14 cellular contexts compared by ENCODE assay signal in the genomic region with DNA sequence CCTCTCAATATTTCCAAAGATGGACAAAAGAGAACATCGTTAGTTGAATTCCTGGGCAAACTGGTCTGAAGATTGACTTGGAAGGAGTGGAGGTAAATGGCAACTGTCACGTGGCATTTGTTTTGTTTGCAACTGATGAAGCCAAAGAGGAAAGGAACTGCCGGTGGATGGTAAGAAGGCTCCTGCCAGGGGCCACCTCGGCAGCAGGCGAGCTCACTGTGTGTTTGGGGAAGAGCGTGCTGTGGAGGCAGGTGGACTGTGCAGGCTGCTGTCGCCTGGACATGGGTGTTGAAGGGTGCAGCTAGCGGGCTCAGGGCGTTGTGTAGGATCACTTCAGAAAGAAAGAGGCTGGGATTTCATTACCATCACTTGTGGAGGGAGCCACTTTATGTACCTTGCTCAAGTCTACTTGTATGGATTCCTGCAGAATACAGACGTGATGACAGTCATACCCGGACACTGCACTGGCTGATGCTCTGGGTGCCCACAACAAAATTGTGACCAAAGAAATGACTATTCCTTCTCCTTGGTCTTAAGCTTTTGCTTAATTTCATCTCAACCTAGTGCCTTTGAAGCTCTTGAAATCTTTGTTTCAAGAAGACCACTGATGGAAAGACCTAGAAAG.
DNase-seq lines count a peak whose midpoint lies in the region; ATAC-seq and TF ChIP-seq lines count a peak whose summit lies in the region.
"Had no signal": no experiment of that assay in that cellular context is flagged by ENCODE, and none has a peak within 500 bp of the region (broad histone marks: within the 10 kb centered on the region; RNA-seq: fewer than 3 reads in every experiment).

No MANE protein-coding gene starts in this region.

- H3K27me3 ChIP-seq in testis = no peaks in the 10 kb centered on the region

- DNase-seq in LNCaP clone FGC (ENCODE audit: low read depth) (peak; percentile 34), chondrocyte (ENCODE audit: low spot score) (no peak), midbrain (lab: John Stamatoyannopoulos, UW) (peak; percentile 74), testis (peak; percentile 24), T-helper 2 cell (no peak), putamen (ENCODE audit: low spot score) (no peak), NCI-H1105 treated with DMSO at 0.1 percent for 48 hours (lab: John Stamatoyannopoulos, UW) (no peak)
- DNase-seq: activated CD4-positive, alpha-beta T cell treated with anti-CD3 and anti-CD28 coated beads for 36 hours; activated naive CD4-positive, alpha-beta T cell treated with anti-CD3 and anti-CD28 coated beads for 36 hours; DMS79 treated with DMSO at 0.1 percent for 48 hours; MV-4-11; stimulated activated CD4-positive, alpha-beta T cell treated with anti-CD3 and anti-CD28 coated beads, Interleukin-2, amount 100 ng/mL, for 48 hours had no signal

- no peaks in the 10 kb centered on the region for H3K9me3 ChIP-seq in testis

- peaks cover 95% of the 10 kb centered on the region for H3K4me1 Mint-ChIP-seq in chondrocyte (ENCODE audit: low read depth)
- H3K4me1 Mint-ChIP-seq: activated CD4-positive, alpha-beta T cell treated with anti-CD3 and anti-CD28 coated beads for 36 hours had no signal

- H3K27ac Mint-ChIP-seq in chondrocyte (ENCODE audit: unreplicated experiment) = peak overlapping the region; percentile 99
- H3K27ac Mint-ChIP-seq: activated CD4-positive, alpha-beta T cell treated with anti-CD3 and anti-CD28 coated beads for 36 hours; activated naive CD4-positive, alpha-beta T cell treated with anti-CD3 and anti-CD28 coated beads for 36 hours had no signal

- no peaks in the 10 kb centered on the region for H3K9me3 Mint-ChIP-seq in chondrocyte (ENCODE audit: low read depth)
- H3K9me3 Mint-ChIP-seq: activated naive CD4-positive, alpha-beta T cell treated with anti-CD3 and anti-CD28 coated beads for 36 hours had no signal

- no peaks in the 10 kb centered on the region for H3K36me3 ChIP-seq in testis (ENCODE audit: low read depth, missing control alignments)

- no peak overlapping the region for H3K4me3 ChIP-seq in LNCaP clone FGC (ENCODE audit: low read depth, low read length)
- H3K4me3 ChIP-seq in testis = no peak overlapping the region
- H3K4me3 ChIP-seq: lung had no signal

- no peak for TF ChIP-seq CTCF in LNCaP clone FGC (IDR thresholded peaks at IDR 0.05; ENCODE audit: control insufficient read depth, extremely low read depth, insufficient read depth)
- TF ChIP-seq CTCF in chondrocyte (IDR thresholded peaks at IDR 0.05) = no peak
- TF ChIP-seq CTCF in testis (IDR thresholded peaks at IDR 0.05) = no peak

- H3K36me3 Mint-ChIP-seq in chondrocyte (ENCODE audit: low read depth) = peaks cover 29% of the 10 kb centered on the region

- intact Hi-C loops in testis (cut with DNase I; ENCODE audit: low total_unique reads) = no loop called here

- TF ChIP-seq POLR2A in testis (IDR thresholded peaks at IDR 0.05) = no peak

- peaks cover 23% of the 10 kb centered on the region for H3K4me1 ChIP-seq in testis

- 60 to 82% methylated on average over 11 of the region's 11 CpGs for WGBS in testis, 2 donors

- ATAC-seq in GM18498 (IDR thresholded peaks at IDR 0.05; ENCODE audit: unreplicated experiment) = no peak
- ATAC-seq: activated CD4-positive, alpha-beta T cell treated with anti-CD3 and anti-CD28 coated beads for 36 hours had no signal

- peak overlapping the region; percentile 56 to 77 for H3K27ac ChIP-seq in testis

- H3K27me3 Mint-ChIP-seq in chondrocyte (ENCODE audit: low read depth) = no peaks in the 10 kb centered on the region

- peak overlapping the region; percentile 80 for H3K4me3 Mint-ChIP-seq in chondrocyte (ENCODE audit: unreplicated experiment)
- H3K4me3 Mint-ChIP-seq: activated CD4-positive, alpha-beta T cell treated with anti-CD3 and anti-CD28 coated beads for 36 hours; activated naive CD4-positive, alpha-beta T cell treated with anti-CD3 and anti-CD28 coated beads for 36 hours had no signal

Comparison
In these comparisons a context has a peak if more than half of its experiments do, and no peak if none do; other contexts are left out.
1. DNase-seq: peak in LNCaP clone FGC (single experiment), midbrain (single experiment) and testis (single experiment); none in chondrocyte (single experiment), T-helper 2 cell (0 of 5), putamen (single experiment) and NCI-H1105 treated with DMSO at 0.1 percent for 48 hours (single experiment).